In the genomic region with DNA sequence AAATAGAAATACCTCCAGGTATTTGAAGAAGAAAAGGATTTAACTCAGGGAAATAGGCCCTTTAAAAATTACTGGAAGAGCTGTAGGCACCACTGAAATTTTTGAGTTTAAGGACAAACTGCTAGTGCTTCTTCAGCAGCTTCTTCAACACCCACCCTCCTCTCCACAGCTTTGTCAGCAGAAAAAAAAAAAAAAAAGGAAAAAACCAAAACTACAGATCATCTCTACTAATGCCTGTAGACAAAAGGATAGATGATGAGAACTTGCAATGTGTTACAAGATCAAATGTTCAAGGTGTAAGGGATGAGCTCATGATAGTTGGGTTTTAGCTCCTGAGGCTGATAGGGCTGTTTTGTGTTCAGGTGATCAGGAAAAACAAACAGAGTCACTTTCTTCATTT, we compare ENCODE assay signal across 1 cellular context.
TF ChIP-seq lines count a peak whose summit lies in the region.

No MANE protein-coding gene starts in this region.

TF ChIP-seq in WTC11, 78 proteins besides CTCF, POLR2A, EP300 and RAD21 (continued from another document):
- TF ChIP-seq, protein P1, sequence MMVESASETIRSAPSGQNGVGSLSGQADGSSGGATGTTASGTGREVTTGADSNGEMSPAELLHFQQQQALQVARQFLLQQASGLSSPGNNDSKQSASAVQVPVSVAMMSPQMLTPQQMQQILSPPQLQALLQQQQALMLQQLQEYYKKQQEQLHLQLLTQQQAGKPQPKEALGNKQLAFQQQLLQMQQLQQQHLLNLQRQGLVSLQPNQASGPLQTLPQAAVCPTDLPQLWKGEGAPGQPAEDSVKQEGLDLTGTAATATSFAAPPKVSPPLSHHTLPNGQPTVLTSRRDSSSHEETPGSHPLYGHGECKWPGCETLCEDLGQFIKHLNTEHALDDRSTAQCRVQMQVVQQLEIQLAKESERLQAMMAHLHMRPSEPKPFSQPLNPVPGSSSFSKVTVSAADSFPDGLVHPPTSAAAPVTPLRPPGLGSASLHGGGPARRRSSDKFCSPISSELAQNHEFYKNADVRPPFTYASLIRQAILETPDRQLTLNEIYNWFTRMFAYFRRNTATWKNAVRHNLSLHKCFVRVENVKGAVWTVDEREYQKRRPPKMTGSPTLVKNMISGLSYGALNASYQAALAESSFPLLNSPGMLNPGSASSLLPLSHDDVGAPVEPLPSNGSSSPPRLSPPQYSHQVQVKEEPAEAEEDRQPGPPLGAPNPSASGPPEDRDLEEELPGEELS (CRISPR knock-in tag; IDR thresholded peaks at IDR 0.05): no peak
- TF ChIP-seq, protein P2, sequence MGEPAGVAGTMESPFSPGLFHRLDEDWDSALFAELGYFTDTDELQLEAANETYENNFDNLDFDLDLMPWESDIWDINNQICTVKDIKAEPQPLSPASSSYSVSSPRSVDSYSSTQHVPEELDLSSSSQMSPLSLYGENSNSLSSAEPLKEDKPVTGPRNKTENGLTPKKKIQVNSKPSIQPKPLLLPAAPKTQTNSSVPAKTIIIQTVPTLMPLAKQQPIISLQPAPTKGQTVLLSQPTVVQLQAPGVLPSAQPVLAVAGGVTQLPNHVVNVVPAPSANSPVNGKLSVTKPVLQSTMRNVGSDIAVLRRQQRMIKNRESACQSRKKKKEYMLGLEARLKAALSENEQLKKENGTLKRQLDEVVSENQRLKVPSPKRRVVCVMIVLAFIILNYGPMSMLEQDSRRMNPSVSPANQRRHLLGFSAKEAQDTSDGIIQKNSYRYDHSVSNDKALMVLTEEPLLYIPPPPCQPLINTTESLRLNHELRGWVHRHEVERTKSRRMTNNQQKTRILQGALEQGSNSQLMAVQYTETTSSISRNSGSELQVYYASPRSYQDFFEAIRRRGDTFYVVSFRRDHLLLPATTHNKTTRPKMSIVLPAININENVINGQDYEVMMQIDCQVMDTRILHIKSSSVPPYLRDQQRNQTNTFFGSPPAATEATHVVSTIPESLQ (CRISPR knock-in tag; IDR thresholded peaks at IDR 0.05): no peak
- TF ChIP-seq IRF1 (CRISPR knock-in tag; IDR thresholded peaks at IDR 0.05): no peak
